8 cellular contexts compared by ENCODE assay signal in genomic region chr11:96257972-96258951, GRCh38.
DNase-seq lines count a peak whose midpoint lies in the region; ATAC-seq and TF ChIP-seq lines count a peak whose summit lies in the region.

No MANE protein-coding gene starts in this region.

- no peaks in the 10 kb centered on the region for H3K9me3 ChIP-seq in PC-3 (ENCODE audit: low read length)

- peaks cover 52% of the 10 kb centered on the region for H3K4me1 ChIP-seq in PC-3 (ENCODE audit: insufficient read depth, low read length)
- peaks cover 7% of the 10 kb centered on the region for H3K4me1 ChIP-seq in rectal smooth muscle tissue (ENCODE audit: control insufficient read depth, insufficient read depth, low read length)

- H3K9ac ChIP-seq in PC-3 (ENCODE audit: low read length) (no peak overlapping the region), rectal smooth muscle tissue (ENCODE audit: low read length) (no peak overlapping the region)

- H3K4me3 ChIP-seq in PC-3 (ENCODE audit: low read length) (no peak overlapping the region), coronary artery (peak overlapping the region; percentile 10), rectal smooth muscle tissue (ENCODE audit: low read length) (no peak overlapping the region)

- H3K9me2 ChIP-seq in PC-3 (replicated peaks; ENCODE audit: low read length), result no peaks in the 10 kb centered on the region

- TF ChIP-seq CTCF in PC-3 (conservative IDR thresholded peaks at IDR 0.05; ENCODE audit: low read depth, low read length) (no peak), coronary artery (IDR thresholded peaks at IDR 0.05) (no peak)

- POLR2A ChIA-PET in PC-3 (lab: Charles Lee; ENCODE audit: unreplicated experiment), result interaction anchor here (0.7 kb wide), 1 partner anchor 82 kb away, joined by 6 read pairs; no protein-coding TSS in a partner anchor

- no peak overlapping the region for H2AFZ ChIP-seq in PC-3 (ENCODE audit: low read length)

- H3K79me2 ChIP-seq in PC-3 (ENCODE audit: low read length), result 0 out of 2 replicates have a peak, but pooled peaks cover 8% of the 10 kb centered on the region

- H3K27ac ChIP-seq in PC-3 (ENCODE audit: low read length) (peak overlapping the region; percentile 81), coronary artery (peak overlapping the region in 1 of 2 donors; percentile 73), rectal smooth muscle tissue (ENCODE audit: low read depth, low read length) (peak overlapping the region; percentile 52)

- DNase-seq in PC-3 (no peak), coronary artery (ENCODE audit: low spot score) (no peak), T1000 (lab: John Stamatoyannopoulos, UW) (no peak), NCI-H2081 (lab: John Stamatoyannopoulos, UW) (no peak), 8988T (no peak)

- H3K27me3 ChIP-seq in PC-3 (ENCODE audit: low read length) (no peaks in the 10 kb centered on the region), rectal smooth muscle tissue (ENCODE audit: control insufficient read depth, insufficient read depth, low read length) (no peaks in the 10 kb centered on the region)

- no peaks in the 10 kb centered on the region for H4K20me1 ChIP-seq in PC-3 (ENCODE audit: low read length)

- no peaks in the 10 kb centered on the region for H3K36me3 ChIP-seq in PC-3 (ENCODE audit: low read depth, low read length)
- H3K36me3 ChIP-seq in rectal smooth muscle tissue (ENCODE audit: control insufficient read depth, insufficient read depth, low read length), result no peaks in the 10 kb centered on the region

- CTCF ChIA-PET in PC-3 (lab: Charles Lee), result no interaction called here

- BruUV-seq in PC-3 (replicated peaks; lab: Mats Ljungman, UMichigan), result no TSS peak

- peak; percentile 83 for ATAC-seq in GM18907 (IDR thresholded peaks at IDR 0.05; ENCODE audit: unreplicated experiment)
- ATAC-seq in HG02763 (IDR thresholded peaks at IDR 0.05; ENCODE audit: unreplicated experiment), result peak; percentile 76
- ATAC-seq in PC-3, result no peak

- intact Hi-C loops in PC-3 (cut with micrococcal nuclease), result loop anchor here (5.0 kb wide), 1 partner anchor 84 kb away; the partner anchor contains the start of gene MAML2

- peaks cover 15% of the 10 kb centered on the region for H3F3A ChIP-seq in PC-3 (ENCODE audit: low read length, unreplicated experiment)

- peak overlapping the region; percentile 74 for H3K4me2 ChIP-seq in PC-3 (ENCODE audit: low read length)
